24 cellular contexts compared by ENCODE assay signal in the genomic region with DNA sequence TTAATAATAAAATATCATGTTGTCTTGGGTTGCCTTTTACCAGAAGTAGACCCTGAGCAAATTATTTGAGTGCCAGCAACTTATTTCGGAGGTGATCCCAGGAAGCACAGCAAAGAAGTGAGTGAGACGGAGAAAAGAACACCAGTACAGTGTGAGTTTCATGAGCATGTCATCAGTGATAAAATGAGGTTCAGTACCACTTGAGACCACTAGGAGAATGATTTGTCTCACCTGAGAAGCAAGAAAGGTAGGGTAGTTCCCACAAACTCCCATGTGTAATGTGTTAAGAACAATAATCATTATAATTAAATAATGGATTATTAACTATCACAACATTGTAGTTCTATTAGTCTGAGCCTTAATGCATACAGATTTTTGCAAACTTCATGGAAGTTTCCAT.
A peak's percentile ranks its signal among the peaks of the same experiment; 100 is the strongest.
DNase-seq lines count a peak whose midpoint lies in the region; ATAC-seq, FAIRE-seq and TF ChIP-seq lines count a peak whose summit lies in the region.
"Had no signal": no experiment of that assay in that cellular context is flagged by ENCODE, and none has a peak within 500 bp of the region (broad histone marks: within the 10 kb centered on the region; RNA-seq: fewer than 3 reads in every experiment).

No MANE protein-coding gene starts in this region.

- no TSS peak for BruUV-seq in MCF 10A (replicated peaks; lab: Mats Ljungman, UMichigan)

- no peaks in the 10 kb centered on the region for H3K4me1 Mint-ChIP-seq in MCF 10A (ENCODE audit: insufficient read depth, unreplicated experiment)
- H3K4me1 Mint-ChIP-seq in WTC11: peaks cover 6% of the 10 kb centered on the region; the same call in 1 of the 2 replicates
- no peaks in the 10 kb centered on the region for H3K4me1 Mint-ChIP-seq in activated T-helper 1 cell treated with anti-CD3 and anti-CD28 coated beads, Interleukin-12 subunit alpha, Interleukin-12 subunit beta, Interleukin-2, Interleukin-4 antibody, amounts not matched to agents 30 ng/mL and 10 ng/mL and 1 ng/mL, durations not matched to agents 14 hours and 24 hours and 36 hours (ENCODE audit: low read depth)
- H3K4me1 Mint-ChIP-seq: natural killer cell, T-cell had no signal

- POLR2A ChIA-PET in MCF 10A (lab: Yijun Ruan, JAX) (no interaction called here), WTC11 (lab: Charles Lee) (no interaction called here)

- H3K4me3 Mint-ChIP-seq in MCF 10A (ENCODE audit: unreplicated experiment) (no peak overlapping the region), WTC11 (no peak overlapping the region)
- no peak overlapping the region for H3K4me3 Mint-ChIP-seq in activated T-helper 1 cell treated with anti-CD3 and anti-CD28 coated beads, Interleukin-12 subunit alpha, Interleukin-12 subunit beta, Interleukin-2, Interleukin-4 antibody, amounts not matched to agents 30 ng/mL and 10 ng/mL and 1 ng/mL, durations not matched to agents 14 hours and 24 hours and 36 hours
- H3K4me3 Mint-ChIP-seq: activated T-cell treated with anti-CD3 and anti-CD28 coated beads, Interleukin-2, amount 50 U/mL, for 4 hours; natural killer cell; T-cell had no signal

- TF ChIP-seq POLR2A in breast epithelium (IDR thresholded peaks at IDR 0.05): no peak

- no peak for TF ChIP-seq CTCF in MCF 10A (IDR thresholded peaks at IDR 0.05; ENCODE audit: unreplicated experiment)
- TF ChIP-seq CTCF in breast epithelium (IDR thresholded peaks at IDR 0.05): no peak
- peak; percentile 29 for TF ChIP-seq CTCF in brain microvascular endothelial cell (IDR thresholded peaks at IDR 0.05; ENCODE audit: low read depth, low read length, missing control alignments)
- no peak for TF ChIP-seq CTCF in WTC11 (IDR thresholded peaks at IDR 0.05)
- peak in 1 of 4 donors; percentile 23 for TF ChIP-seq CTCF in pancreas (IDR thresholded peaks at IDR 0.05)

- H3K4me3 ChIP-seq in breast epithelium (no peak overlapping the region), brain microvascular endothelial cell (ENCODE audit: low read depth, low read length) (no peak overlapping the region), pancreas (no peak overlapping the region)
- H3K4me3 ChIP-seq: A549, BLaER1 had no signal

- intact Hi-C loops in MCF 10A (cut with micrococcal nuclease) (no loop called here), breast epithelium (cut with DNase I; ENCODE audit: low total_unique reads) (no loop called here), pancreas (cut with DNase I) (no loop called here)
- intact Hi-C loops in activated T-helper 1 cell treated with anti-CD3 and anti-CD28 coated beads, Interleukin-12 subunit alpha, Interleukin-12 subunit beta, Interleukin-2, Interleukin-4 antibody, amounts not matched to agents 30 ng/mL and 10 ng/mL and 1 ng/mL, durations not matched to agents 14 hours and 24 hours and 36 hours (cut with micrococcal nuclease): no loop called here

- H3K9me3 Mint-ChIP-seq in MCF 10A (ENCODE audit: unreplicated experiment) (no peaks in the 10 kb centered on the region), WTC11 (peaks cover 10% of the 10 kb centered on the region)
- H3K9me3 Mint-ChIP-seq in activated T-helper 1 cell treated with anti-CD3 and anti-CD28 coated beads, Interleukin-12 subunit alpha, Interleukin-12 subunit beta, Interleukin-2, Interleukin-4 antibody, amounts not matched to agents 30 ng/mL and 10 ng/mL and 1 ng/mL, durations not matched to agents 14 hours and 24 hours and 36 hours: no peaks in the 10 kb centered on the region
- H3K9me3 Mint-ChIP-seq: activated T-cell treated with anti-CD3 and anti-CD28 coated beads, Interleukin-2, amount 50 U/mL, for 4 hours had no signal

- FAIRE-seq in pancreas (lab: Jason Lieb, UNC): no peak
- FAIRE-seq: A549, TTC549 had no signal

- DNase-seq in MCF 10A (ENCODE audit: unreplicated experiment) (peak; percentile 16), breast epithelium (ENCODE audit: low spot score in 2 of 2) (no peak), brain microvascular endothelial cell (no peak), iPS-NIHi11 (ENCODE audit: low spot score) (peak; percentile 22), HuH-7 (ENCODE audit: low spot score) (no peak), WTC11 (ENCODE audit: low spot score) (no peak), pancreas (no peak)
- no peak for DNase-seq in activated T-helper 1 cell treated with anti-CD3 and anti-CD28 coated beads, Interleukin-12 subunit alpha, Interleukin-12 subunit beta, Interleukin-2, Interleukin-4 antibody, amounts not matched to agents 30 ng/mL and 10 ng/mL and 1 ng/mL, durations not matched to agents 14 hours and 24 hours and 36 hours (ENCODE audit: low spot score)
- DNase-seq: activated CD8-positive, alpha-beta memory T cell treated with anti-CD3 and anti-CD28 coated beads for 24 hours; activated naive CD4-positive, alpha-beta T cell treated with Interleukin-2 at 50 U/mL for 16 hours; activated T-cell treated with anti-CD3 and anti-CD28 coated beads, Interleukin-2, amount 50 U/mL, for 4 hours; effector CD4-positive, alpha-beta T cell; natural killer cell; NCI-H1105; NCI-H2029 treated with DMSO at 0.1 percent for 48 hours; NCI-H226; NCI-H774; PC-3; SHP77; T-cell had no signal

- CTCF ChIA-PET in MCF 10A (lab: Yijun Ruan, JAX): no interaction called here
- CTCF ChIA-PET in WTC11 (lab: Charles Lee): no interaction called here

- no peaks in the 10 kb centered on the region for H3K4me1 ChIP-seq in breast epithelium
- no peaks in the 10 kb centered on the region for H3K4me1 ChIP-seq in pancreas
- H3K4me1 ChIP-seq: A549, BLaER1 had no signal

- in situ Hi-C loops in brain microvascular endothelial cell (cut with HindIII; ENCODE audit: low pct_ligation_motif_present, low sequenced_read_pairs): no loop called here

- H3K36me3 Mint-ChIP-seq in MCF 10A (ENCODE audit: insufficient read depth, unreplicated experiment) (no peaks in the 10 kb centered on the region), WTC11 (no peaks in the 10 kb centered on the region)
- H3K36me3 Mint-ChIP-seq in activated T-helper 1 cell treated with anti-CD3 and anti-CD28 coated beads, Interleukin-12 subunit alpha, Interleukin-12 subunit beta, Interleukin-2, Interleukin-4 antibody, amounts not matched to agents 30 ng/mL and 10 ng/mL and 1 ng/mL, durations not matched to agents 14 hours and 24 hours and 36 hours (ENCODE audit: low read depth): no peaks in the 10 kb centered on the region
- H3K36me3 Mint-ChIP-seq: natural killer cell, T-cell had no signal

- H3K27me3 Mint-ChIP-seq in MCF 10A (ENCODE audit: insufficient read depth, unreplicated experiment) (peaks cover 17% of the 10 kb centered on the region), WTC11 (ENCODE audit: low read depth) (no peaks in the 10 kb centered on the region)
- H3K27me3 Mint-ChIP-seq in activated T-helper 1 cell treated with anti-CD3 and anti-CD28 coated beads, Interleukin-12 subunit alpha, Interleukin-12 subunit beta, Interleukin-2, Interleukin-4 antibody, amounts not matched to agents 30 ng/mL and 10 ng/mL and 1 ng/mL, durations not matched to agents 14 hours and 24 hours and 36 hours (ENCODE audit: insufficient read depth): no peaks in the 10 kb centered on the region
- H3K27me3 Mint-ChIP-seq: T-cell had no signal

- no peak overlapping the region for H3K27ac Mint-ChIP-seq in MCF 10A (ENCODE audit: low read depth, unreplicated experiment)
- H3K27ac Mint-ChIP-seq in WTC11: no peak overlapping the region
- H3K27ac Mint-ChIP-seq in activated T-helper 1 cell treated with anti-CD3 and anti-CD28 coated beads, Interleukin-12 subunit alpha, Interleukin-12 subunit beta, Interleukin-2, Interleukin-4 antibody, amounts not matched to agents 30 ng/mL and 10 ng/mL and 1 ng/mL, durations not matched to agents 14 hours and 24 hours and 36 hours: no peak overlapping the region
- H3K27ac Mint-ChIP-seq: natural killer cell, T-cell had no signal

- H3K9me3 ChIP-seq in breast epithelium: no peaks in the 10 kb centered on the region
- H3K9me3 ChIP-seq in pancreas: no peaks in the 10 kb centered on the region
- H3K9me3 ChIP-seq: A549, BLaER1 had no signal

- H3K27me3 ChIP-seq in breast epithelium (peaks cover 0 to 7% of the 10 kb centered on the region in 2 donors), brain microvascular endothelial cell (replicated peaks) (no peaks in the 10 kb centered on the region), pancreas (peaks cover 0 to 5% (median 1%) of the 10 kb centered on the region in 4 donors)

- no peaks in the 10 kb centered on the region for H3K36me3 ChIP-seq in breast epithelium
- no peaks in the 10 kb centered on the region for H3K36me3 ChIP-seq in brain microvascular endothelial cell (replicated peaks)
- no peaks in the 10 kb centered on the region for H3K36me3 ChIP-seq in pancreas
- H3K36me3 ChIP-seq: BLaER1 had no signal

- H3K27ac ChIP-seq in breast epithelium (no peak overlapping the region), brain microvascular endothelial cell (no peak overlapping the region), pancreas (no peak overlapping the region)
- H3K27ac ChIP-seq: A549, BLaER1 had no signal

- WGBS in pancreas, 2 donors: 65 to 79% methylated on average over 2 of the region's 2 CpGs

- ATAC-seq in WTC11: no peak
- no peak for ATAC-seq in pancreas
- ATAC-seq: A549; activated T-cell treated with anti-CD3 and anti-CD28 coated beads, Interleukin-2, amount 50 U/mL, for 4 hours; esophagus mucosa; natural killer cell; PC-3; T-cell had no signal

TF ChIP-seq in WTC11, 78 proteins besides CTCF, POLR2A, EP300 and RAD21 (continues in another document):
- TF ChIP-seq, protein P1, sequence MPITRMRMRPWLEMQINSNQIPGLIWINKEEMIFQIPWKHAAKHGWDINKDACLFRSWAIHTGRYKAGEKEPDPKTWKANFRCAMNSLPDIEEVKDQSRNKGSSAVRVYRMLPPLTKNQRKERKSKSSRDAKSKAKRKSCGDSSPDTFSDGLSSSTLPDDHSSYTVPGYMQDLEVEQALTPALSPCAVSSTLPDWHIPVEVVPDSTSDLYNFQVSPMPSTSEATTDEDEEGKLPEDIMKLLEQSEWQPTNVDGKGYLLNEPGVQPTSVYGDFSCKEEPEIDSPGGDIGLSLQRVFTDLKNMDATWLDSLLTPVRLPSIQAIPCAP (CRISPR knock-in tag; IDR thresholded peaks at IDR 0.05): no peak
- TF ChIP-seq, protein P2, sequence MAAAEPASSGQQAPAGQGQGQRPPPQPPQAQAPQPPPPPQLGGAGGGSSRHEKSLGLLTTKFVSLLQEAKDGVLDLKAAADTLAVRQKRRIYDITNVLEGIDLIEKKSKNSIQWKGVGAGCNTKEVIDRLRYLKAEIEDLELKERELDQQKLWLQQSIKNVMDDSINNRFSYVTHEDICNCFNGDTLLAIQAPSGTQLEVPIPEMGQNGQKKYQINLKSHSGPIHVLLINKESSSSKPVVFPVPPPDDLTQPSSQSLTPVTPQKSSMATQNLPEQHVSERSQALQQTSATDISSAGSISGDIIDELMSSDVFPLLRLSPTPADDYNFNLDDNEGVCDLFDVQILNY (CRISPR knock-in tag; IDR thresholded peaks at IDR 0.05): no peak
- TF ChIP-seq ZNF263 (CRISPR knock-in tag; IDR thresholded peaks at IDR 0.05; ENCODE audit: low read depth): no peak
- no peak for TF ChIP-seq CREB1 (CRISPR knock-in tag; IDR thresholded peaks at IDR 0.05)

Comparison
In these comparisons a context has a peak if more than half of its experiments do, and no peak if none do; other contexts are left out.
1. DNase-seq: peak in MCF 10A (single experiment) and iPS-NIHi11 (single experiment); none in breast epithelium (0 of 2), brain microvascular endothelial cell (single experiment), HuH-7 (single experiment), WTC11 (single experiment), pancreas (0 of 6) and activated T-helper 1 cell treated with anti-CD3 and anti-CD28 coated beads, Interleukin-12 subunit alpha, Interleukin-12 subunit beta, Interleukin-2, Interleukin-4 antibody, amounts not matched to agents 30 ng/mL and 10 ng/mL and 1 ng/mL, durations not matched to agents 14 hours and 24 hours and 36 hours (single experiment).